18 cellular contexts compared by ENCODE assay signal in genomic region chr5:28703651-28704260, GRCh38.
"Had no signal": no experiment of that assay in that cellular context is flagged by ENCODE, and none has a peak within 500 bp of the region (broad histone marks: within the 10 kb centered on the region; RNA-seq: fewer than 3 reads in every experiment).

No MANE protein-coding gene starts in this region.

- H3K27ac Mint-ChIP-seq: activated naive CD4-positive, alpha-beta T cell treated with anti-CD3 and anti-CD28 coated beads for 36 hours; activated naive CD8-positive, alpha-beta T cell treated with anti-CD3 and anti-CD28 coated beads, Interleukin-2, amount 50 U/mL, for 24 hours; activated T-helper 2 cell treated with anti-CD3 and anti-CD28 coated beads, Interferon-gamma antibody, Interleukin-2, Interleukin-4, amounts not matched to agents 10 μg/mL and 5 μg/mL and 100 μg/mL, durations not matched to agents 14 hours and 24 hours and 36 hours; naive thymus-derived CD8-positive, alpha-beta T cell had no signal

- H3K27ac ChIP-seq: coronary artery, left ventricle myocardium inferior, neutrophil, tibial nerve, vagina had no signal

- H3K36me3 Mint-ChIP-seq: naive thymus-derived CD8-positive, alpha-beta T cell had no signal

- H3K27me3 ChIP-seq: neutrophil, tibial nerve, vagina had no signal

- H3K4me1 Mint-ChIP-seq: activated naive CD8-positive, alpha-beta T cell treated with anti-CD3 and anti-CD28 coated beads, Interleukin-2, amount 50 U/mL, for 24 hours; naive thymus-derived CD8-positive, alpha-beta T cell had no signal

- H3K4me1 ChIP-seq: left ventricle myocardium inferior, tibial nerve, vagina had no signal

- H3K36me3 ChIP-seq: left ventricle myocardium inferior, neutrophil, tibial nerve, vagina had no signal

- ATAC-seq: activated naive CD8-positive, alpha-beta T cell treated with anti-CD3 and anti-CD28 coated beads, Interleukin-2, amount 50 U/mL, for 24 hours; naive thymus-derived CD8-positive, alpha-beta T cell had no signal

- H3K4me3 Mint-ChIP-seq: activated naive CD4-positive, alpha-beta T cell treated with anti-CD3 and anti-CD28 coated beads for 36 hours; activated naive CD8-positive, alpha-beta T cell treated with anti-CD3 and anti-CD28 coated beads, Interleukin-2, amount 50 U/mL, for 24 hours; naive thymus-derived CD8-positive, alpha-beta T cell had no signal

- H3K4me3 ChIP-seq: coronary artery, left ventricle myocardium inferior, vagina had no signal

- H3K27me3 Mint-ChIP-seq: activated naive CD8-positive, alpha-beta T cell treated with anti-CD3 and anti-CD28 coated beads, Interleukin-2, amount 50 U/mL, for 24 hours; naive thymus-derived CD8-positive, alpha-beta T cell had no signal

- DNase-seq: activated CD4-positive, alpha-beta T cell treated with anti-CD3 and anti-CD28 coated beads, Interleukin-2, amount 50 U/mL, for 4 hours; activated naive CD4-positive, alpha-beta T cell treated with anti-CD3 and anti-CD28 coated beads for 36 hours; activated naive CD8-positive, alpha-beta T cell treated with anti-CD3 and anti-CD28 coated beads, Interleukin-2, amount 50 U/mL, for 24 hours; activated T-cell treated with anti-CD3 and anti-CD28 coated beads, Interleukin-2, amount 50 U/mL, for 1 hour; central memory CD4-positive, alpha-beta T cell; effector memory CD4-positive, alpha-beta T cell; kidney; left ventricle myocardium inferior; naive thymus-derived CD8-positive, alpha-beta T cell; stimulated activated CD4-positive, alpha-beta T cell treated with anti-CD3 and anti-CD28 coated beads, Interleukin-15, amount 100 ng/mL, for 24 hours; stimulated activated CD4-positive, alpha-beta T cell treated with anti-CD3 and anti-CD28 coated beads, Interleukin-4, amount 100 ng/mL, for 1 hour; stimulated activated naive CD4-positive, alpha-beta T cell; substantia nigra had no signal

- H3K9me3 ChIP-seq: neutrophil, vagina had no signal
